ENCODE assay signal across 8 cellular contexts in the genomic region with DNA sequence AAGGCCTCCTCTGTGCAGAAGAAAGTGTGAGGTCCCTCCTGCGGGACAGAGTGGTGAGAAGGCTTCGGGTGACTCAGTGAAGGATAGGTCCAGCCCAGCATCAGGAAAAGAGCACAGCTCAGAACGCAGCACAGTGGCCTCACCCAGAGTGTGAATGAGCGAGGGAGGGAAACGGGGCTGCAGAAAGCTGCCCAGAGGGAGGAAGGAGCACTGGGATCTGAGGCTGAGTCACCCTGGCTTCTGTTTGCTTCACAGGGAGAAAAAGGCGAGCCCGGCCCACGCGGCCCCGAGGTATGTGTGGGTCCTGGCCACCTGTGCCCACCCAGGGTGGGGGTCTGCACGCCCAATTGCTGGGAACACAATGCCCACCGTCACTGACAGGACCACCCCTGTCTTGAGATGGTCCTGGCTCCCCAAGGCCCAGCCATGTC. TPM values are rescaled to one million over a fixed set of nuclear protein-coding genes. Genes with fewer than 3 reads are reported as not detected.
DNase-seq lines count a peak whose midpoint lies in the region; ATAC-seq and TF ChIP-seq lines count a peak whose summit lies in the region.
"Had no signal": no experiment of that assay in that cellular context is flagged by ENCODE, and none has a peak within 500 bp of the region (broad histone marks: within the 10 kb centered on the region; RNA-seq: fewer than 3 reads in every experiment).

No MANE protein-coding gene starts in this region.

- H3K27ac Mint-ChIP-seq in progenitor cell of endocrine pancreas: no peak overlapping the region
- H3K27ac Mint-ChIP-seq in activated T-helper 1 cell treated with anti-CD3 and anti-CD28 coated beads, Interleukin-12 subunit alpha, Interleukin-12 subunit beta, Interleukin-2, Interleukin-4 antibody, amounts not matched to agents 30 ng/mL and 10 ng/mL and 1 ng/mL, durations not matched to agents 14 hours and 24 hours and 36 hours: no peak overlapping the region

- in situ Hi-C loops in Panc1 (cut with HindIII; ENCODE audit: low pct_unique_long_range_greater_than_20kb, low sequenced_read_pairs): no loop called here

- no peaks in the 10 kb centered on the region for H3K36me3 Mint-ChIP-seq in progenitor cell of endocrine pancreas (ENCODE audit: insufficient read depth)
- H3K36me3 Mint-ChIP-seq in activated T-helper 1 cell treated with anti-CD3 and anti-CD28 coated beads, Interleukin-12 subunit alpha, Interleukin-12 subunit beta, Interleukin-2, Interleukin-4 antibody, amounts not matched to agents 30 ng/mL and 10 ng/mL and 1 ng/mL, durations not matched to agents 14 hours and 24 hours and 36 hours (ENCODE audit: low read depth): no peaks in the 10 kb centered on the region

- H4K20me1 ChIP-seq in fibroblast of lung (ENCODE audit: control insufficient read depth, extremely low read depth, insufficient read depth, low read length): no peaks in the 10 kb centered on the region

- H3K9ac ChIP-seq in fibroblast of lung (ENCODE audit: insufficient read depth, low read length): no peak overlapping the region

- H3K27me3 Mint-ChIP-seq in progenitor cell of endocrine pancreas: no peaks in the 10 kb centered on the region
- H3K27me3 Mint-ChIP-seq in activated T-helper 1 cell treated with anti-CD3 and anti-CD28 coated beads, Interleukin-12 subunit alpha, Interleukin-12 subunit beta, Interleukin-2, Interleukin-4 antibody, amounts not matched to agents 30 ng/mL and 10 ng/mL and 1 ng/mL, durations not matched to agents 14 hours and 24 hours and 36 hours (ENCODE audit: insufficient read depth): no peaks in the 10 kb centered on the region

- H3K4me3 ChIP-seq in Panc1 (ENCODE audit: low read depth in 2 of 2, low read length in 2 of 2) (no peak overlapping the region), fibroblast of lung (replicated peaks in 1 of 4; ENCODE audit: control extremely low read depth in 1 of 4, insufficient read depth in 1 of 4, low read depth in 3 of 4, low read length in 4 of 4) (no peak overlapping the region)

- intact Hi-C loops in Panc1 (cut with micrococcal nuclease; ENCODE audit: unreplicated experiment): no loop called here
- intact Hi-C loops in activated T-helper 1 cell treated with anti-CD3 and anti-CD28 coated beads, Interleukin-12 subunit alpha, Interleukin-12 subunit beta, Interleukin-2, Interleukin-4 antibody, amounts not matched to agents 30 ng/mL and 10 ng/mL and 1 ng/mL, durations not matched to agents 14 hours and 24 hours and 36 hours (cut with micrococcal nuclease): no loop called here

- peaks cover 29% of the 10 kb centered on the region for H3K79me2 ChIP-seq in fibroblast of lung (ENCODE audit: control insufficient read depth, insufficient read depth, low read length)

- no peak overlapping the region for H3K4me2 ChIP-seq in fibroblast of lung (ENCODE audit: extremely low read depth, insufficient read depth, low read length)

- no peaks in the 10 kb centered on the region for H3K36me3 ChIP-seq in Panc1 (ENCODE audit: control insufficient read depth, insufficient read depth, low read length)
- peaks cover 79% of the 10 kb centered on the region for H3K36me3 ChIP-seq in fibroblast of lung (ENCODE audit: control insufficient read depth, insufficient read depth, low read length)

- TF ChIP-seq CTCF in Panc1 (IDR thresholded peaks at IDR 0.05) (no peak), fibroblast of lung (conservative IDR thresholded peaks at IDR 0.05 in 1 of 2, IDR thresholded peaks at IDR 0.05 in 1 of 2; ENCODE audit: low read depth in 1 of 2, low read length in 2 of 2) (no peak), progenitor cell of endocrine pancreas (IDR thresholded peaks at IDR 0.05; ENCODE audit: unreplicated experiment) (no peak)

- no peaks in the 10 kb centered on the region for H3K9me3 Mint-ChIP-seq in progenitor cell of endocrine pancreas (ENCODE audit: low read depth)
- no peaks in the 10 kb centered on the region for H3K9me3 Mint-ChIP-seq in activated T-helper 1 cell treated with anti-CD3 and anti-CD28 coated beads, Interleukin-12 subunit alpha, Interleukin-12 subunit beta, Interleukin-2, Interleukin-4 antibody, amounts not matched to agents 30 ng/mL and 10 ng/mL and 1 ng/mL, durations not matched to agents 14 hours and 24 hours and 36 hours

- CTCF ChIA-PET in Panc1 (lab: Charles Lee): no interaction called here

- no TSS peak for BruUV-seq in Panc1 (replicated peaks; lab: Mats Ljungman, UMichigan)

- no peaks in the 10 kb centered on the region for H3K9me3 ChIP-seq in Panc1 (ENCODE audit: control insufficient read depth, insufficient read depth, low read depth, low read length)
- H3K9me3 ChIP-seq in fibroblast of lung (ENCODE audit: control insufficient read depth, insufficient read depth, low read depth, low read length): no peaks in the 10 kb centered on the region

- no peaks in the 10 kb centered on the region for H3K27me3 ChIP-seq in Panc1 (ENCODE audit: control insufficient read depth, insufficient read depth, low read length)
- H3K27me3 ChIP-seq in fibroblast of lung (ENCODE audit: control insufficient read depth, insufficient read depth, low read length): no peaks in the 10 kb centered on the region

- DNase-seq in GM04503 (ENCODE audit: low read depth) (peak; percentile 62), Panc1 (ENCODE audit: low read depth, low spot score) (no peak), fibroblast of lung (ENCODE audit: low read depth in 2 of 2) (peak; percentile 71 to 95), progenitor cell of endocrine pancreas (ENCODE audit: low spot score, unreplicated experiment) (peak; percentile 3), medulla oblongata (ENCODE audit: extremely low spot score) (no peak)
- DNase-seq in activated T-helper 1 cell treated with anti-CD3 and anti-CD28 coated beads, Interleukin-12 subunit alpha, Interleukin-12 subunit beta, Interleukin-2, Interleukin-4 antibody, amounts not matched to agents 30 ng/mL and 10 ng/mL and 1 ng/mL, durations not matched to agents 14 hours and 24 hours and 36 hours (ENCODE audit: low spot score): no peak
- DNase-seq: T-helper 9 cell had no signal

- no peak overlapping the region for H3K27ac ChIP-seq in Panc1 (ENCODE audit: low read length)
- no peak overlapping the region for H3K27ac ChIP-seq in fibroblast of lung (ENCODE audit: insufficient read depth, low read length)

- H3K4me3 Mint-ChIP-seq in progenitor cell of endocrine pancreas (ENCODE audit: low read depth): no peak overlapping the region
- H3K4me3 Mint-ChIP-seq in activated T-helper 1 cell treated with anti-CD3 and anti-CD28 coated beads, Interleukin-12 subunit alpha, Interleukin-12 subunit beta, Interleukin-2, Interleukin-4 antibody, amounts not matched to agents 30 ng/mL and 10 ng/mL and 1 ng/mL, durations not matched to agents 14 hours and 24 hours and 36 hours: no peak overlapping the region

- peak; percentile 59; the same call in 1 of the 2 replicates for ATAC-seq in Panc1
- ATAC-seq in GM21825 (IDR thresholded peaks at IDR 0.05; ENCODE audit: unreplicated experiment): no peak

- POLR2A ChIA-PET in Panc1 (lab: Charles Lee): no interaction called here

- H3K4me1 Mint-ChIP-seq in progenitor cell of endocrine pancreas (ENCODE audit: low read depth): no peaks in the 10 kb centered on the region
- H3K4me1 Mint-ChIP-seq in activated T-helper 1 cell treated with anti-CD3 and anti-CD28 coated beads, Interleukin-12 subunit alpha, Interleukin-12 subunit beta, Interleukin-2, Interleukin-4 antibody, amounts not matched to agents 30 ng/mL and 10 ng/mL and 1 ng/mL, durations not matched to agents 14 hours and 24 hours and 36 hours (ENCODE audit: low read depth): no peaks in the 10 kb centered on the region

- no peak overlapping the region for H2AFZ ChIP-seq in fibroblast of lung (ENCODE audit: low read length)

- H3K4me1 ChIP-seq in Panc1 (ENCODE audit: control insufficient read depth, insufficient read depth, low read length): no peaks in the 10 kb centered on the region
- no peaks in the 10 kb centered on the region for H3K4me1 ChIP-seq in fibroblast of lung (ENCODE audit: control insufficient read depth, extremely low read depth, insufficient read depth, low read length)

RNA-seq across cellular contexts. Expression of a gene that starts 24.3 kb away (rescaled TPM):
- total RNA-seq in Panc1 (2021; ENCODE audit: unreplicated experiment) (29.9 TPM), fibroblast of lung (782 and 928 TPM in 2 replicates), progenitor cell of endocrine pancreas (32.0 and 38.6 TPM in 2 replicates)
- polyA plus RNA-seq in Panc1 (2012; ENCODE audit: insufficient read length): 37.6 TPM
- polyA plus RNA-seq in fibroblast of lung: 346 and 702 TPM in 2 replicates
- 857 and 2,080 TPM in 2 replicates for polyA plus RNA-seq in fibroblast of lung (2012)
- polyA minus RNA-seq in fibroblast of lung (ENCODE audit: low replicate concordance): 367 and 1,367 TPM in 2 replicates
- 1.4 and 2.1 TPM in 2 replicates for total RNA-seq in activated T-helper 1 cell treated with anti-CD3 and anti-CD28 coated beads, Interleukin-12 subunit alpha, Interleukin-12 subunit beta, Interleukin-2, Interleukin-4 antibody, amounts not matched to agents 30 ng/mL and 10 ng/mL and 1 ng/mL, durations not matched to agents 14 hours and 24 hours and 36 hours

RNA-seq across cellular contexts. Expression of a gene that starts 33.1 kb away (rescaled TPM):
- total RNA-seq in Panc1 (2021; ENCODE audit: unreplicated experiment): 0.21 TPM
- not detected for polyA plus RNA-seq in Panc1 (2012; ENCODE audit: insufficient read length)
- 0.26 and 1.3 TPM in 2 replicates for total RNA-seq in fibroblast of lung
- 0.27 TPM in 1 of 2 replicates, not detected in the other for polyA plus RNA-seq in fibroblast of lung
- polyA plus RNA-seq in fibroblast of lung (2012): 0.12 and 0.19 TPM in 2 replicates
- polyA minus RNA-seq in fibroblast of lung (ENCODE audit: low replicate concordance): not detected in 2 replicates
- 48.4 and 49.3 TPM in 2 replicates for total RNA-seq in progenitor cell of endocrine pancreas
- total RNA-seq in activated T-helper 1 cell treated with anti-CD3 and anti-CD28 coated beads, Interleukin-12 subunit alpha, Interleukin-12 subunit beta, Interleukin-2, Interleukin-4 antibody, amounts not matched to agents 30 ng/mL and 10 ng/mL and 1 ng/mL, durations not matched to agents 14 hours and 24 hours and 36 hours: 0.56 and 0.62 TPM in 2 replicates

Comparison
In these comparisons a context has a peak if more than half of its experiments do, and no peak if none do; other contexts are left out.
1. DNase-seq: peak in GM04503 (single experiment), fibroblast of lung (2 of 2) and progenitor cell of endocrine pancreas (single experiment); none in Panc1 (single experiment), activated T-helper 1 cell treated with anti-CD3 and anti-CD28 coated beads, Interleukin-12 subunit alpha, Interleukin-12 subunit beta, Interleukin-2, Interleukin-4 antibody, amounts not matched to agents 30 ng/mL and 10 ng/mL and 1 ng/mL, durations not matched to agents 14 hours and 24 hours and 36 hours (single experiment) and medulla oblongata (single experiment).
2. RNA of a gene that starts 24.3 kb away (total RNA-seq): 782 to 928 TPM in fibroblast of lung; 32.0 to 38.6 TPM in progenitor cell of endocrine pancreas, 29.9 TPM in Panc1 (single experiment) and 1.4 to 2.1 TPM in activated T-helper 1 cell treated with anti-CD3 and anti-CD28 coated beads, Interleukin-12 subunit alpha, Interleukin-12 subunit beta, Interleukin-2, Interleukin-4 antibody, amounts not matched to agents 30 ng/mL and 10 ng/mL and 1 ng/mL, durations not matched to agents 14 hours and 24 hours and 36 hours; every median in the first group is over 10 times any median in the second.
3. RNA of a gene that starts 33.1 kb away (total RNA-seq): 48.4 to 49.3 TPM in progenitor cell of endocrine pancreas; 0.26 to 1.3 TPM in fibroblast of lung, 0.56 to 0.62 TPM in activated T-helper 1 cell treated with anti-CD3 and anti-CD28 coated beads, Interleukin-12 subunit alpha, Interleukin-12 subunit beta, Interleukin-2, Interleukin-4 antibody, amounts not matched to agents 30 ng/mL and 10 ng/mL and 1 ng/mL, durations not matched to agents 14 hours and 24 hours and 36 hours and 0.21 TPM in Panc1 (single experiment); every median in the first group is over 10 times any median in the second.